ENCODE assay signal across 22 cellular contexts in genomic region chr1:173403996-173404395, GRCh38.
"Had no signal": no experiment of that assay in that cellular context is flagged by ENCODE, and none has a peak within 500 bp of the region (broad histone marks: within the 10 kb centered on the region; RNA-seq: fewer than 3 reads in every experiment).

No MANE protein-coding gene starts in this region.

- H3K27me3 ChIP-seq: colonic mucosa, foreskin keratinocyte, right lobe of liver, spleen, upper lobe of left lung, vagina had no signal

- H3K9me3 Mint-ChIP-seq: immature natural killer cell; naive thymus-derived CD4-positive, alpha-beta T cell; nephron progenitor cell had no signal

- H3K9me3 ChIP-seq: colonic mucosa, prostate gland, right lobe of liver, spleen, upper lobe of left lung, vagina had no signal

- H3K4me1 Mint-ChIP-seq: nephron progenitor cell had no signal

- H3K4me3 ChIP-seq: colonic mucosa, lung, prostate gland, right lobe of liver, spleen, upper lobe of left lung, vagina had no signal

- H3K4me1 ChIP-seq: colonic mucosa, parathyroid adenoma, prostate gland, right lobe of liver, vagina had no signal

- DNase-seq: colonic mucosa; dermis blood vessel endothelial cell; erythroblast; foreskin keratinocyte; immature natural killer cell; kidney; left colon; left ventricle myocardium superior; naive thymus-derived CD4-positive, alpha-beta T cell; nephron progenitor cell; right lobe of liver; spleen; stimulated activated CD4-positive, alpha-beta T cell treated with anti-CD3 and anti-CD28 coated beads, Interleukin-15, amount 100 ng/mL, for 24 hours; stimulated activated CD4-positive, alpha-beta T cell treated with anti-CD3 and anti-CD28 coated beads, Interleukin-1b, Interleukin-23, amount 100 ng/mL, for 48 hours; stimulated activated CD4-positive, alpha-beta T cell treated with anti-CD3 and anti-CD28 coated beads, Interleukin-4, amount 100 ng/mL, for 24 hours; stimulated activated naive CD4-positive, alpha-beta T cell treated with Interleukin-2 at 50 U/mL for 16 hours; upper lobe of left lung had no signal

- FAIRE-seq: endothelial cell of umbilical vein, kidney had no signal

- H3K27ac Mint-ChIP-seq: immature natural killer cell; naive thymus-derived CD4-positive, alpha-beta T cell; nephron progenitor cell had no signal

- ATAC-seq: foreskin keratinocyte; left colon; left ventricle myocardium superior; naive thymus-derived CD4-positive, alpha-beta T cell; right lobe of liver had no signal

- H3K9ac ChIP-seq: parathyroid adenoma had no signal

- H3K79me2 ChIP-seq: parathyroid adenoma had no signal

- H2AFZ ChIP-seq: parathyroid adenoma had no signal

- H3K36me3 ChIP-seq: colonic mucosa, prostate gland, right lobe of liver, spleen, upper lobe of left lung, vagina had no signal

- H3K4me3 Mint-ChIP-seq: immature natural killer cell, nephron progenitor cell had no signal

- H3K27me3 Mint-ChIP-seq: naive thymus-derived CD4-positive, alpha-beta T cell had no signal

- H3K27ac ChIP-seq: colonic mucosa, foreskin keratinocyte, parathyroid adenoma, prostate gland, right lobe of liver, spleen, upper lobe of left lung, vagina had no signal
